In the genomic region with DNA sequence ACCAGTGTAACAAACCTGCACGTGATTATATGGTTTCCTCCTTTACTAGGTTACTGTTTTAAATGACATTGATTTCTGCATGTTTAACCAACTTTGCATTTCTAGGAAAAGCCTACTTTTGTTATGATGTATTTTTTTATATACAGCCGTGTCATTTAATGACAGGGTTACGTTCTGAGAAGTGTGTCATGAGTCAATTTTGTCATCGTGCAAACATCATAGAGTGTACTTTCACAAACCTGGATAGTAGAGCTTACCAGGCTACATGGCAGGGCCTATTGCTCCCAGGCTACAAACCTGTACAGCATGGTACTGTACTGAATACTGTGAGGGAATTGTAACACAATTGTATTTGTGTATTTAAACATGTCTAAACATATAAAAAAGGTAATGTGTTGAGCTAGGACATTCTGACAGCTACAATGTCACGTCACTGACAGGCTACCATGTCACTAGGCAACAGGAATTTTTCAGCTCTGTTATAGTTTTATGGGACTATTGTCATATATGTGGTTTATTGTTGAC, we compare ENCODE assay signal across 19 cellular contexts.
DNase-seq lines count a peak whose midpoint lies in the region; ATAC-seq, FAIRE-seq and TF ChIP-seq lines count a peak whose summit lies in the region.
"Had no signal": no experiment of that assay in that cellular context is flagged by ENCODE, and none has a peak within 500 bp of the region (broad histone marks: within the 10 kb centered on the region; RNA-seq: fewer than 3 reads in every experiment).

No MANE protein-coding gene starts in this region.

- intact Hi-C loops in activated CD8-positive, alpha-beta T cell treated with anti-CD3 and anti-CD28 coated beads for 36 hours (cut with micrococcal nuclease): no loop called here
- intact Hi-C loops in K562 (cut with micrococcal nuclease): no loop called here
- intact Hi-C loops in mammary epithelial cell (cut with micrococcal nuclease): no loop called here
- intact Hi-C loops in aorta (cut with DNase I): no loop called here

- WGBS in K562 (ENCODE audit: insufficient coverage, low coverage, missing lambda C conversion rate): 29% methylated on average over 5 of the region's 5 CpGs
- WGBS in mammary epithelial cell (ENCODE audit: low coverage, missing lambda C conversion rate): 92% methylated on average over 5 of the region's 5 CpGs
- WGBS in aorta, 2 donors: 41 to 44% methylated on average over 5 of the region's 5 CpGs

- no peak for TF ChIP-seq CTCF in activated CD8-positive, alpha-beta T cell treated with anti-CD3 and anti-CD28 coated beads for 36 hours (IDR thresholded peaks at IDR 0.05)
- TF ChIP-seq CTCF in K562 (IDR thresholded peaks at IDR 0.05 in 2 of 3, conservative IDR thresholded peaks at IDR 0.05 in 1 of 3; ENCODE audit: insufficient read depth in 2 of 3, low read depth in 1 of 3, low read length in 3 of 3) (no peak), mammary epithelial cell (conservative IDR thresholded peaks at IDR 0.05 in 1 of 2, IDR thresholded peaks at IDR 0.05 in 1 of 2; ENCODE audit: extremely low read depth in 1 of 2, insufficient read depth in 1 of 2, low read depth in 1 of 2, low read length in 2 of 2) (no peak)

- TF ChIP-seq RAD21 in K562 (CRISPR knock-in tag; conservative IDR thresholded peaks at IDR 0.05 in 1 of 2, IDR thresholded peaks at IDR 0.05 in 1 of 2): no peak

- no peak overlapping the region for H2AFZ ChIP-seq in K562 (ENCODE audit: low read depth, low read length)
- H2AFZ ChIP-seq in mammary epithelial cell (ENCODE audit: low read depth, low read length): no peak overlapping the region
- H2AFZ ChIP-seq: GM23248 had no signal

- H3K27me3 ChIP-seq in K562 (ENCODE audit: control insufficient read depth in 2 of 2, insufficient read depth in 2 of 2, low read length in 2 of 2) (no peaks in the 10 kb centered on the region), mammary epithelial cell (ENCODE audit: insufficient read depth, low read length) (no peaks in the 10 kb centered on the region), aorta (ENCODE audit: control insufficient read depth in 1 of 2, insufficient read depth in 2 of 2, low read length in 1 of 2) (no peaks in the 10 kb centered on the region)
- H3K27me3 ChIP-seq: BE2C, SJCRH30 had no signal

- H3K36me3 ChIP-seq in K562 (ENCODE audit: control insufficient read depth, insufficient read depth, low read length) (no peaks in the 10 kb centered on the region), mammary epithelial cell (ENCODE audit: insufficient read depth, low read length) (no peaks in the 10 kb centered on the region), aorta (ENCODE audit: control insufficient read depth in 1 of 2, insufficient read depth in 2 of 2, low read length in 1 of 2) (no peaks in the 10 kb centered on the region)
- H3K36me3 ChIP-seq: BE2C, SJCRH30 had no signal

- H3K4me2 ChIP-seq in K562 (ENCODE audit: insufficient read depth, low read length) (no peak overlapping the region), mammary epithelial cell (ENCODE audit: insufficient read depth, low read depth, low read length) (no peak overlapping the region)

- H3K27me3 Mint-ChIP-seq in activated CD8-positive, alpha-beta T cell treated with anti-CD3 and anti-CD28 coated beads for 36 hours: no peaks in the 10 kb centered on the region
- no peaks in the 10 kb centered on the region for H3K27me3 Mint-ChIP-seq in activated CD8-positive, alpha-beta T cell treated with anti-CD3 and anti-CD28 coated beads, Interleukin-2, amount 10 ng/mL, durations not matched to agents 7 days and 5 days (ENCODE audit: low read depth)

- H3K4me3 ChIP-seq in K562: no peak overlapping the region
- H3K4me3 ChIP-seq in mammary epithelial cell (replicated peaks in 1 of 3; ENCODE audit: insufficient read depth in 1 of 3, low read depth in 2 of 3, low read length in 3 of 3): no peak overlapping the region
- H3K4me3 ChIP-seq in aorta (ENCODE audit: low read length in 2 of 2): no peak overlapping the region
- H3K4me3 ChIP-seq: GM23248, SJCRH30 had no signal

- dilution Hi-C loops in mammary epithelial cell (cut with HindIII; ENCODE audit: low sequenced_read_pairs): no loop called here

- TF ChIP-seq EP300 in K562 (IDR thresholded peaks at IDR 0.05; ENCODE audit: low read length): no peak

- H3K4me1 Mint-ChIP-seq in activated CD8-positive, alpha-beta T cell treated with anti-CD3 and anti-CD28 coated beads for 36 hours (ENCODE audit: low read depth): peaks cover 13% of the 10 kb centered on the region
- H3K4me1 Mint-ChIP-seq in activated CD8-positive, alpha-beta T cell treated with anti-CD3 and anti-CD28 coated beads, Interleukin-2, amount 10 ng/mL, durations not matched to agents 7 days and 5 days (ENCODE audit: low read depth): peaks cover 4% of the 10 kb centered on the region

- H3K9me3 ChIP-seq in K562 (replicated peaks; ENCODE audit: control insufficient read depth, insufficient read depth, low read depth, low read length) (no peaks in the 10 kb centered on the region), mammary epithelial cell (replicated peaks; ENCODE audit: insufficient read depth, low read length) (no peaks in the 10 kb centered on the region), aorta (ENCODE audit: control insufficient read depth, low read length) (no peaks in the 10 kb centered on the region)
- H3K9me3 ChIP-seq: BE2C, SJCRH30 had no signal

- no peaks in the 10 kb centered on the region for H3K36me3 Mint-ChIP-seq in activated CD8-positive, alpha-beta T cell treated with anti-CD3 and anti-CD28 coated beads for 36 hours (ENCODE audit: low read depth)
- H3K36me3 Mint-ChIP-seq in activated CD8-positive, alpha-beta T cell treated with anti-CD3 and anti-CD28 coated beads, Interleukin-2, amount 10 ng/mL, durations not matched to agents 7 days and 5 days (ENCODE audit: low read depth): no peaks in the 10 kb centered on the region
- H3K36me3 Mint-ChIP-seq: CD8-positive, alpha-beta T cell had no signal

- no TSS peak for BruUV-seq in K562 (replicated peaks; lab: Mats Ljungman, UMichigan)
- no TSS peak for BruUV-seq in mammary epithelial cell (replicated peaks; lab: Mats Ljungman, UMichigan)

- H3K79me2 ChIP-seq in K562 (ENCODE audit: control insufficient read depth, insufficient read depth, low read length) (no peaks in the 10 kb centered on the region), mammary epithelial cell (ENCODE audit: insufficient read depth, low read length) (no peaks in the 10 kb centered on the region)

- CTCF ChIA-PET in activated CD8-positive, alpha-beta T cell treated with anti-CD3 and anti-CD28 coated beads for 36 hours (lab: Charles Lee): no interaction called here
- CTCF ChIA-PET in activated CD8-positive, alpha-beta T cell treated with anti-CD3 and anti-CD28 coated beads, Interleukin-2, amount 10 ng/mL, durations not matched to agents 7 days and 5 days (lab: Charles Lee): no interaction called here
- CTCF ChIA-PET in K562 (lab: Yijun Ruan, JAX; ENCODE audit: low intra/inter-chr PET ratio): no interaction called here
- CTCF ChIA-PET in mammary epithelial cell (lab: Charles Lee; ENCODE audit: low non-redundant PET): no interaction called here

- no peak for TF ChIP-seq POLR2A in K562 (conservative IDR thresholded peaks at IDR 0.05)

- in situ Hi-C loops in K562 (cut with MboI) (no loop called here), mammary epithelial cell (cut with MboI; ENCODE audit: low sequenced_read_pairs in 2 of 2) (no loop called here)

- H4K20me1 ChIP-seq in K562 (replicated peaks; ENCODE audit: control insufficient read depth, insufficient read depth, low read length): no peaks in the 10 kb centered on the region
- H4K20me1 ChIP-seq in mammary epithelial cell (ENCODE audit: insufficient read depth, low read length): no peaks in the 10 kb centered on the region

- DNase-seq in activated CD8-positive, alpha-beta T cell treated with anti-CD3 and anti-CD28 coated beads for 36 hours: no peak
- no peak for DNase-seq in activated CD8-positive, alpha-beta T cell treated with anti-CD3 and anti-CD28 coated beads, Interleukin-2, amount 10 ng/mL, durations not matched to agents 7 days and 5 days
- DNase-seq in K562 (ENCODE audit: extremely low read depth in 1 of 4, low spot score in 3 of 4): no peak
- no peak for DNase-seq in stimulated activated naive CD8-positive, alpha-beta T cell treated with anti-CD3 and anti-CD28 coated beads, Interleukin-15, Interleukin-2, amounts not matched to agents 100 U/mL and 50 U/mL, for 24 hours
- DNase-seq in mammary epithelial cell: no peak
- no peak for DNase-seq in NCI-H2171 (lab: John Stamatoyannopoulos, UW)
- no peak for DNase-seq in aorta
- DNase-seq: 8988T; BE2C; CD8-positive, alpha-beta T cell; GM23248; Kasumi-1; NCI-H1930; NCI-H2171 treated with DMSO at 0.1 percent for 48 hours; NCI-H748 treated with DMSO at 0.1 percent for 48 hours; RPMI8226; SJCRH30 had no signal

- H3K9me1 ChIP-seq in K562 (ENCODE audit: control insufficient read depth, insufficient read depth, low read length): no peaks in the 10 kb centered on the region

- H3K27ac ChIP-seq in K562 (ENCODE audit: extremely low read depth, low read depth, low read length) (no peak overlapping the region), mammary epithelial cell (ENCODE audit: insufficient read depth, low read depth, low read length) (no peak overlapping the region), aorta (ENCODE audit: low read depth in 1 of 2, low read length in 2 of 2) (no peak overlapping the region)
- H3K27ac ChIP-seq: GM23248, SJCRH30 had no signal

- H3K27ac Mint-ChIP-seq in activated CD8-positive, alpha-beta T cell treated with anti-CD3 and anti-CD28 coated beads for 36 hours: no peak overlapping the region
- no peak overlapping the region for H3K27ac Mint-ChIP-seq in activated CD8-positive, alpha-beta T cell treated with anti-CD3 and anti-CD28 coated beads, Interleukin-2, amount 10 ng/mL, durations not matched to agents 7 days and 5 days
- H3K27ac Mint-ChIP-seq: CD8-positive, alpha-beta T cell had no signal

- H3K9me3 Mint-ChIP-seq in activated CD8-positive, alpha-beta T cell treated with anti-CD3 and anti-CD28 coated beads for 36 hours: no peaks in the 10 kb centered on the region
- H3K9me3 Mint-ChIP-seq in activated CD8-positive, alpha-beta T cell treated with anti-CD3 and anti-CD28 coated beads, Interleukin-2, amount 10 ng/mL, durations not matched to agents 7 days and 5 days (ENCODE audit: insufficient read depth): no peaks in the 10 kb centered on the region
- H3K9me3 Mint-ChIP-seq: CD8-positive, alpha-beta T cell had no signal

- no peak for FAIRE-seq in K562 (lab: Jason Lieb, UNC)

- peaks cover 0 to 2% of the 10 kb centered on the region in 2 experiments; a peak in 1 of 5 replicates for H3K4me1 ChIP-seq in K562 (replicated peaks in 1 of 2; ENCODE audit: control insufficient read depth in 2 of 2, insufficient read depth in 2 of 2, low read length in 2 of 2)
- H3K4me1 ChIP-seq in mammary epithelial cell (ENCODE audit: insufficient read depth, low read length): no peaks in the 10 kb centered on the region
- no peaks in the 10 kb centered on the region for H3K4me1 ChIP-seq in aorta (ENCODE audit: control insufficient read depth in 1 of 2, insufficient read depth in 2 of 2, low read length in 2 of 2)
- H3K4me1 ChIP-seq: BE2C had no signal

- ATAC-seq in activated CD8-positive, alpha-beta T cell treated with anti-CD3 and anti-CD28 coated beads for 36 hours: peak; percentile 82
- ATAC-seq in activated CD8-positive, alpha-beta T cell treated with anti-CD3 and anti-CD28 coated beads, Interleukin-2, amount 10 ng/mL, durations not matched to agents 7 days and 5 days: no peak
- ATAC-seq in HG02885 (IDR thresholded peaks at IDR 0.05; ENCODE audit: poor library complexity, unreplicated experiment): peak; percentile 61
- ATAC-seq in K562: no peak
- peak; percentile 36 for ATAC-seq in stimulated activated naive CD8-positive, alpha-beta T cell treated with anti-CD3 and anti-CD28 coated beads, Interleukin-15, Interleukin-2, amounts not matched to agents 100 U/mL and 50 U/mL, for 24 hours
- ATAC-seq in aorta (ENCODE audit: low FRiP score): no peak
- ATAC-seq: CD8-positive, alpha-beta T cell; HCT116 had no signal

- POLR2A ChIA-PET in activated CD8-positive, alpha-beta T cell treated with anti-CD3 and anti-CD28 coated beads for 36 hours (lab: Charles Lee): no interaction called here
- POLR2A ChIA-PET in activated CD8-positive, alpha-beta T cell treated with anti-CD3 and anti-CD28 coated beads, Interleukin-2, amount 10 ng/mL, durations not matched to agents 7 days and 5 days (lab: Charles Lee): interaction anchor here (0.6 kb wide), 1 partner anchor 497 kb away, joined by 3 read pairs; no protein-coding TSS in a partner anchor
- POLR2A ChIA-PET in K562 (lab: Yijun Ruan, JAX): no interaction called here

- H3K9ac ChIP-seq in K562 (ENCODE audit: insufficient read depth in 1 of 2, low read depth in 2 of 2, low read length in 2 of 2) (no peak overlapping the region), mammary epithelial cell (ENCODE audit: insufficient read depth, low read length) (no peak overlapping the region)
- H3K9ac ChIP-seq: GM23248 had no signal

- H3K4me3 Mint-ChIP-seq in activated CD8-positive, alpha-beta T cell treated with anti-CD3 and anti-CD28 coated beads for 36 hours: no peak overlapping the region
- H3K4me3 Mint-ChIP-seq in activated CD8-positive, alpha-beta T cell treated with anti-CD3 and anti-CD28 coated beads, Interleukin-2, amount 10 ng/mL, durations not matched to agents 7 days and 5 days: no peak overlapping the region
- H3K4me3 Mint-ChIP-seq: CD8-positive, alpha-beta T cell had no signal

Comparison
In these comparisons a context has a peak if more than half of its experiments do, and no peak if none do; other contexts are left out.
1. ATAC-seq: peak in activated CD8-positive, alpha-beta T cell treated with anti-CD3 and anti-CD28 coated beads for 36 hours (single experiment), HG02885 (single experiment) and stimulated activated naive CD8-positive, alpha-beta T cell treated with anti-CD3 and anti-CD28 coated beads, Interleukin-15, Interleukin-2, amounts not matched to agents 100 U/mL and 50 U/mL, for 24 hours (single experiment); none in activated CD8-positive, alpha-beta T cell treated with anti-CD3 and anti-CD28 coated beads, Interleukin-2, amount 10 ng/mL, durations not matched to agents 7 days and 5 days (single experiment), K562 (single experiment) and aorta (single experiment).